17 cellular contexts compared by ENCODE assay signal in the genomic region with DNA sequence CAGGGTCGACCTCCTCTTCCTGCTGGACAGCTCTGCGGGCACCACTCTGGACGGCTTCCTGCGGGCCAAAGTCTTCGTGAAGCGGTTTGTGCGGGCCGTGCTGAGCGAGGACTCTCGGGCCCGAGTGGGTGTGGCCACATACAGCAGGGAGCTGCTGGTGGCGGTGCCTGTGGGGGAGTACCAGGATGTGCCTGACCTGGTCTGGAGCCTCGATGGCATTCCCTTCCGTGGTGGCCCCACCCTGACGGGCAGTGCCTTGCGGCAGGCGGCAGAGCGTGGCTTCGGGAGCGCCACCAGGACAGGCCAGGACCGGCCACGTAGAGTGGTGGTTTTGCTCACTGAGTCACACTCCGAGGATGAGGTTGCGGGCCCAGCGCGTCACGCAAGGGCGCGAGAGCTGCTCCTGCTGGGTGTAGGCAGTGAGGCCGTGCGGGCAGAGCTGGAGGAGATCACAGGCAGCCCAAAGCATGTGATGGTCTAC. TPM values are rescaled to one million over a fixed set of nuclear protein-coding genes. Genes with fewer than 3 reads are reported as not detected.
"Had no signal": no experiment of that assay in that cellular context is flagged by ENCODE, and none has a peak within 500 bp of the region (broad histone marks: within the 10 kb centered on the region; RNA-seq: fewer than 3 reads in every experiment).

No MANE protein-coding gene starts in this region.

- H3K27ac ChIP-seq: colonic mucosa, neutrophil, parathyroid adenoma, stomach, WERI-Rb-1 had no signal

- H3K36me3 Mint-ChIP-seq: activated naive CD8-positive, alpha-beta T cell treated with anti-CD3 and anti-CD28 coated beads for 36 hours; naive thymus-derived CD8-positive, alpha-beta T cell had no signal

- H3K27me3 Mint-ChIP-seq: activated naive CD8-positive, alpha-beta T cell treated with anti-CD3 and anti-CD28 coated beads for 36 hours had no signal

- ATAC-seq: naive thymus-derived CD8-positive, alpha-beta T cell had no signal

- H3K27ac Mint-ChIP-seq: activated naive CD8-positive, alpha-beta T cell treated with anti-CD3 and anti-CD28 coated beads for 36 hours; naive thymus-derived CD8-positive, alpha-beta T cell had no signal

- H3K4me3 Mint-ChIP-seq: activated naive CD8-positive, alpha-beta T cell treated with anti-CD3 and anti-CD28 coated beads for 36 hours; naive thymus-derived CD8-positive, alpha-beta T cell had no signal

- H3K4me1 Mint-ChIP-seq: activated naive CD8-positive, alpha-beta T cell treated with anti-CD3 and anti-CD28 coated beads for 36 hours; naive thymus-derived CD8-positive, alpha-beta T cell had no signal

- H3K27me3 ChIP-seq: neutrophil had no signal

- H3K79me2 ChIP-seq: parathyroid adenoma had no signal

- H3K9ac ChIP-seq: parathyroid adenoma had no signal

- H3K9me3 Mint-ChIP-seq: activated naive CD8-positive, alpha-beta T cell treated with anti-CD3 and anti-CD28 coated beads for 36 hours; naive thymus-derived CD8-positive, alpha-beta T cell had no signal

- H3K9me3 ChIP-seq: colonic mucosa, neutrophil, stomach had no signal

- H2AFZ ChIP-seq: parathyroid adenoma had no signal

- DNase-seq: activated CD4-positive, alpha-beta T cell treated with anti-CD3 and anti-CD28 coated beads, Interleukin-2, amount 50 U/mL, for 48 hours; activated naive CD4-positive, alpha-beta T cell; activated naive CD8-positive, alpha-beta T cell treated with anti-CD3 and anti-CD28 coated beads for 36 hours; amygdala; caudate nucleus; colonic mucosa; hypothalamus; naive thymus-derived CD8-positive, alpha-beta T cell; retina; stimulated activated CD4-positive, alpha-beta T cell treated with anti-CD3 and anti-CD28 coated beads, Interleukin-15, amount 100 ng/mL, for 24 hours; stimulated activated CD4-positive, alpha-beta T cell treated with anti-CD3 and anti-CD28 coated beads, Interleukin-2, amount 100 ng/mL, for 48 hours; stomach; T-helper 2 cell; WERI-Rb-1 had no signal

- H3K4me1 ChIP-seq: colonic mucosa, stomach had no signal

- H3K36me3 ChIP-seq: colonic mucosa, neutrophil, WERI-Rb-1 had no signal

- H3K4me3 ChIP-seq: colonic mucosa, stomach had no signal

RNA-seq across cellular contexts. Expression of gene VWA2, which starts 46.9 kb away (rescaled TPM):
- total RNA-seq: activated naive CD8-positive, alpha-beta T cell treated with anti-CD3 and anti-CD28 coated beads for 36 hours; naive thymus-derived CD8-positive, alpha-beta T cell; skeletal muscle tissue had no signal
